Comparison of ENCODE assay signal across 1 cellular context in the genomic region with DNA sequence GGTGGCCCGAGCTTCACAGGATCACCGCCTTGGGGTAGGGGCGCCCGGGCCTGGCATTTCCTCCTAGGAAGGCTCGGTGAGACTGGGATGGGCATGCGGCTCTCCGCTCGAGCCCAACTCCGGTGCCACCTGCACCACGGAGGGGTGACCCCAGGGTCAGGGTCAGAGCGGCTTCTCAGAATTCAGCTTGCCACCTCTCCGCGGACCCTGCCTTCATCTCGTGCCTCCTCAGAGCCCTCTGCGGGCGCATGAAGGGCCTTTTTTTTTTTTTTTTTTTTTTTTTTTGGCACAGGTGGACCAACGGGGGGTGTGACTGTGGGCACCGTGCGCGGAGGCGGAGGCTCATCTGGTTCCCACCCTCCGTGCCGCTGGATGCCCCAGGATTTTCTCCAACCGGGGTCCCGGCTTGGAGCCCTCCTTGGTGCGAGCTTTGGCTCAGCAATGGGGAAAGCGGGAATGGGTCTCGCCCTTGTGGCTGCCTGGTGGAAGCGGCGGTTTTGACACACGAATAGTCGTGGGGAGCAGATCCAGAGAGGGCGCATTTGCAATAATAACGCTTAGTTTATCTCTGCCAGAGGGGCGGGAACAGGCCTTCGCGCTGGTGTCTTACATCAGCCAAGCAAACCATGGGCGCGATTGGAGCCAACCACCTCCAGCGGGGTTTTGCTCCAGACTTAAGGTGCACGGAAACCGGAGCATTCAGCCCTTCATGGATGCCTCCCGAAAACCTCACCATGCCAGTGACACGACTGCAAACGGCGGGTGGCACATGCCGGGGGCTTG.
TF ChIP-seq lines count a peak whose summit lies in the region.

No MANE protein-coding gene starts in this region.

TF ChIP-seq in endothelial cell of umbilical vein, 7 proteins besides CTCF, POLR2A, EP300 and RAD21:
- TF ChIP-seq MAX (IDR thresholded peaks at IDR 0.05; ENCODE audit: insufficient read depth, insufficient read length) (no peak), POLR2AphosphoS5 (IDR thresholded peaks at IDR 0.05; ENCODE audit: insufficient read depth, low read depth, low read length) (peak; percentile 6), MYC (IDR thresholded peaks at IDR 0.05; ENCODE audit: low read depth, low read length) (no peak), EZH2 (IDR thresholded peaks at IDR 0.05; ENCODE audit: borderline replicate concordance, low read depth, low read length, severe bottlenecking) (no peak)
